1 cellular context compared by ENCODE assay signal in genomic region chr2:172234716-172235661, GRCh38.
TF ChIP-seq lines count a peak whose summit lies in the region.

No MANE protein-coding gene starts in this region.

TF ChIP-seq in HepG2, 621 proteins besides CTCF, POLR2A, EP300 and RAD21 (continued from another document):
- TF ChIP-seq, protein P1, sequence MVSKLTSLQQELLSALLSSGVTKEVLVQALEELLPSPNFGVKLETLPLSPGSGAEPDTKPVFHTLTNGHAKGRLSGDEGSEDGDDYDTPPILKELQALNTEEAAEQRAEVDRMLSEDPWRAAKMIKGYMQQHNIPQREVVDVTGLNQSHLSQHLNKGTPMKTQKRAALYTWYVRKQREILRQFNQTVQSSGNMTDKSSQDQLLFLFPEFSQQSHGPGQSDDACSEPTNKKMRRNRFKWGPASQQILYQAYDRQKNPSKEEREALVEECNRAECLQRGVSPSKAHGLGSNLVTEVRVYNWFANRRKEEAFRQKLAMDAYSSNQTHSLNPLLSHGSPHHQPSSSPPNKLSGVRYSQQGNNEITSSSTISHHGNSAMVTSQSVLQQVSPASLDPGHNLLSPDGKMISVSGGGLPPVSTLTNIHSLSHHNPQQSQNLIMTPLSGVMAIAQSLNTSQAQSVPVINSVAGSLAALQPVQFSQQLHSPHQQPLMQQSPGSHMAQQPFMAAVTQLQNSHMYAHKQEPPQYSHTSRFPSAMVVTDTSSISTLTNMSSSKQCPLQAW (CRISPR knock-in tag; IDR thresholded peaks at IDR 0.05) = no peak
- no peak for TF ChIP-seq ARID4A (CRISPR knock-in tag; IDR thresholded peaks at IDR 0.05; ENCODE audit: borderline replicate concordance)
- TF ChIP-seq ZNF891 (CRISPR knock-in tag; IDR thresholded peaks at IDR 0.05) = 0 out of 2 replicates have a peak, but pooled peaks have one; percentile 23
- TF ChIP-seq TCF12 (IDR thresholded peaks at IDR 0.05) = no peak
- no peak for TF ChIP-seq TCF12 (CRISPR knock-in tag; IDR thresholded peaks at IDR 0.05)
- peak; percentile 42; the same call in 1 of the 2 replicates for TF ChIP-seq BHLHE40 (IDR thresholded peaks at IDR 0.05; ENCODE audit: low read length)
- TF ChIP-seq ZGPAT (CRISPR knock-in tag; IDR thresholded peaks at IDR 0.05) = no peak
- TF ChIP-seq SOX5 (CRISPR knock-in tag; IDR thresholded peaks at IDR 0.05; ENCODE audit: borderline replicate concordance) = peak; percentile 95
- TF ChIP-seq ATF7-NPFF (CRISPR knock-in tag; IDR thresholded peaks at IDR 0.05; ENCODE audit: low read depth) = no peak
- no peak for TF ChIP-seq GRHL1 (CRISPR knock-in tag; conservative IDR thresholded peaks at IDR 0.05)
- no peak for TF ChIP-seq SMAD9 (CRISPR knock-in tag; IDR thresholded peaks at IDR 0.05)
- no peak for TF ChIP-seq SSRP1 (CRISPR knock-in tag; IDR thresholded peaks at IDR 0.05)
- no peak for TF ChIP-seq ZNF510 (CRISPR knock-in tag; IDR thresholded peaks at IDR 0.05; ENCODE audit: low read depth)
- TF ChIP-seq ZNF34 (CRISPR knock-in tag; IDR thresholded peaks at IDR 0.05; ENCODE audit: borderline replicate concordance) = no peak
- no peak for TF ChIP-seq TSC22D2 (CRISPR knock-in tag; IDR thresholded peaks at IDR 0.05; ENCODE audit: borderline replicate concordance)
- no peak for TF ChIP-seq POLR2G (IDR thresholded peaks at IDR 0.05; ENCODE audit: low read depth, low read length)
- no peak for TF ChIP-seq ZNF263 (CRISPR knock-in tag; IDR thresholded peaks at IDR 0.05)
- TF ChIP-seq MLLT10 (CRISPR knock-in tag; IDR thresholded peaks at IDR 0.05) = no peak
- no peak for TF ChIP-seq ZNF563 (CRISPR knock-in tag; IDR thresholded peaks at IDR 0.05)
